ENCODE assay signal across 8 cellular contexts in the genomic region with DNA sequence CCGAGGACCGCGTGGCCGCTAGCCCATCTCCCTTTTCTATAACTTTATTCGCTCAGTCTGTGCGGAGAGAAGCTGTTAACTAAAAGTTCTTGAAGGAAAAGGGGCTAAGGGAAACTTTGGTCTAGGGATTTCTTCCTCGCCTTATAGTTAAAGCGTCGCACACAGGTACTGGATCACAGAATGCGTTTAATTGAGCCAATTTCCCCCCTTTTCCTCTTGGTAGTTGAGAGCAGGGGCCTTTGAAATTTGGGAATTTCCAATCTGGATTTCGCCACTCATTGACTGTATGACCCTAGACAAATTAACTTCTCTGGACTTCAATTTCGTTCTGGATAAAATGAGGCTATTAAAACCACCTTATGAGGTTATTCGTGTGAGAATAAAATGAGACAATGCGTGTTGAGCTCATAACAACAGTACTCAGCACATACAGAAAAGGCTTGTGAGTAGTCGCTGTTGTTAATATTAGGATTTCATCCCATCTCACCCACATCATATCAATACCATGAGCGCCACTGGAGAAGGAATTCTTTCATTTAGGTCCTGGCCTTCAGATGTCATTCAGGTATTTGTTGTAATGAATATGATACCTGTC. TPM values are rescaled to one million over a fixed set of nuclear protein-coding genes. Genes with fewer than 3 reads are reported as not detected.
DNase-seq lines count a peak whose midpoint lies in the region; ATAC-seq, FAIRE-seq and TF ChIP-seq lines count a peak whose summit lies in the region.

No MANE protein-coding gene starts in this region.

- H3K27me3 ChIP-seq in heart left ventricle (no peaks in the 10 kb centered on the region), GM12878 (replicated peaks in 1 of 2; ENCODE audit: control insufficient read depth in 2 of 2, insufficient read depth in 2 of 2, low read length in 1 of 2) (no peaks in the 10 kb centered on the region), lung (ENCODE audit: control insufficient read depth, insufficient read depth) (no peaks in the 10 kb centered on the region), upper lobe of right lung (no peaks in the 10 kb centered on the region)

- H3K4me1 ChIP-seq in heart left ventricle (peaks cover 0 to 19% (median 9%) of the 10 kb centered on the region in 12 donors), GM12878 (ENCODE audit: control insufficient read depth, insufficient read depth, low read length) (peaks cover 6% of the 10 kb centered on the region; the same call in 1 of the 2 replicates), lung (ENCODE audit: control insufficient read depth in 2 of 2, insufficient read depth in 2 of 2, low read length in 2 of 2) (peaks cover 2 to 4% of the 10 kb centered on the region in 2 donors), upper lobe of right lung (peaks cover 11% of the 10 kb centered on the region)

- peaks cover 39% of the 10 kb centered on the region for H3K79me2 ChIP-seq in GM12878 (ENCODE audit: control insufficient read depth, insufficient read depth, low read length)

- no peak for TF ChIP-seq CTCF in heart left ventricle (IDR thresholded peaks at IDR 0.05)
- TF ChIP-seq CTCF in GM12878 (IDR thresholded peaks at IDR 0.05 in 2 of 3, conservative IDR thresholded peaks at IDR 0.05 in 1 of 3; ENCODE audit: control insufficient read depth in 2 of 3, extremely low read depth in 1 of 3, insufficient read depth in 1 of 3, low read depth in 3 of 3, low read length in 3 of 3): no peak
- TF ChIP-seq CTCF in lung (IDR thresholded peaks at IDR 0.05; ENCODE audit: control extremely low read depth, extremely low read depth): no peak
- no peak for TF ChIP-seq CTCF in upper lobe of right lung (IDR thresholded peaks at IDR 0.05)

- WGBS in heart left ventricle, 4 donors: 56 to 67% (median 57%) methylated on average over 14 to 16 of the region's 16 CpGs
- WGBS in GM12878 (ENCODE audit: insufficient coverage, insufficient replicate concordance, low lambda C conversion rate, missing lambda C conversion rate): 64% methylated on average over 16 of the region's 16 CpGs
- 61% methylated on average over 16 of the region's 16 CpGs for WGBS in lung, 2 donors

- H3K4me3 ChIP-seq in heart left ventricle: peak overlapping the region; percentile 58 to 85 (median 78)
- peak overlapping the region; percentile 82 for H3K4me3 ChIP-seq in GM12878
- peak overlapping the region; percentile 41 for H3K4me3 ChIP-seq in lung
- H3K4me3 ChIP-seq in upper lobe of right lung: peak overlapping the region; percentile 65

- TF ChIP-seq POLR2A in heart left ventricle (IDR thresholded peaks at IDR 0.05) (no peak), GM12878 (IDR thresholded peaks at IDR 0.05; ENCODE audit: low read depth, low read length) (no peak)

- POLR2A ChIA-PET in GM12878 (lab: Charles Lee): interaction anchor here (1.0 to 3.8 kb wide), 6 partner anchors 13 to 345 kb away, joined by 3 to 19 read pairs (median 3); no protein-coding TSS in a partner anchor

- no peaks in the 10 kb centered on the region for H4K20me1 ChIP-seq in GM12878 (ENCODE audit: control insufficient read depth, insufficient read depth)

- SMC1A ChIA-PET in GM12878 (lab: Charles Lee; ENCODE audit: uncharacterized antibody, unreplicated experiment): interaction anchor here (0.9 to 1.5 kb wide), 5 partner anchors 9 to 76 kb away, joined by 3 to 6 read pairs (median 4); no protein-coding TSS in a partner anchor

- no peak for DNase-seq in heart left ventricle
- DNase-seq in left ventricle myocardium superior: no peak
- DNase-seq in GM12878 (ENCODE audit: low read depth, low spot score): no peak
- no peak for DNase-seq in lung (ENCODE audit: low spot score)
- no peak for DNase-seq in upper lobe of right lung
- DNase-seq in iPS-NIHi11 (ENCODE audit: low spot score): no peak
- no peak for DNase-seq in ACHN
- DNase-seq in NCI-H187 (lab: John Stamatoyannopoulos, UW): no peak

- in situ Hi-C loops in GM12878 (cut with MboI): no loop called here
- in situ Hi-C loops in ACHN (cut with HindIII; ENCODE audit: low pct_ligation_motif_present, low pct_unique_long_range_greater_than_20kb, low sequenced_read_pairs): no loop called here

- intact Hi-C loops in heart left ventricle (cut with DNase I) (no loop called here), left ventricle myocardium superior (cut with micrococcal nuclease) (no loop called here), GM12878 (cut with micrococcal nuclease; ENCODE audit: unreplicated experiment) (loop anchor here (10.0 kb wide), 1 partner anchor 284 kb away; the partner anchor contains the start of gene SP3), upper lobe of right lung (cut with DNase I) (no loop called here)

- peaks cover 0 to 15% (median 4%) of the 10 kb centered on the region in 9 donors for H3K36me3 ChIP-seq in heart left ventricle
- no peaks in the 10 kb centered on the region for H3K36me3 ChIP-seq in GM12878 (ENCODE audit: control insufficient read depth in 2 of 2, insufficient read depth in 2 of 2, low read length in 1 of 2)
- peaks cover 0 to 2% of the 10 kb centered on the region in 2 donors for H3K36me3 ChIP-seq in lung (ENCODE audit: control insufficient read depth in 2 of 2, insufficient read depth in 2 of 2, low read length in 2 of 2)
- peaks cover 10% of the 10 kb centered on the region for H3K36me3 ChIP-seq in upper lobe of right lung

- RAD21 ChIA-PET in GM12878 (lab: Charles Lee; ENCODE audit: unreplicated experiment): interaction anchor here (0.7 to 2.2 kb wide), 6 partner anchors 8 to 145 kb away, joined by 3 to 7 read pairs (median 4); no protein-coding TSS in a partner anchor

- H3K9me3 ChIP-seq in heart left ventricle: no peaks in the 10 kb centered on the region
- no peaks in the 10 kb centered on the region for H3K9me3 ChIP-seq in GM12878 (replicated peaks; ENCODE audit: control insufficient read depth, insufficient read depth, low read length)
- H3K9me3 ChIP-seq in lung (ENCODE audit: control insufficient read depth in 2 of 2, insufficient read depth in 1 of 2, low read length in 1 of 2): no peaks in the 10 kb centered on the region
- no peaks in the 10 kb centered on the region for H3K9me3 ChIP-seq in upper lobe of right lung

- no peak for TF ChIP-seq RAD21 in GM12878 (IDR thresholded peaks at IDR 0.05; ENCODE audit: insufficient read depth, low read depth, low read length)

- BruUV-seq in GM12878 (replicated peaks; lab: Mats Ljungman, UMichigan): TSS peak; percentile 100

- no peak for ATAC-seq in heart left ventricle
- no peak for ATAC-seq in left ventricle myocardium superior
- no peak for ATAC-seq in GM12878
- ATAC-seq in lung (ENCODE audit: insufficient read depth, low FRiP score): no peak
- no peak for ATAC-seq in upper lobe of right lung

- no peak for FAIRE-seq in GM12878 (lab: Jason Lieb, UNC)

- H3K4me2 ChIP-seq in GM12878 (ENCODE audit: control insufficient read depth, insufficient read depth): peak overlapping the region; percentile 97

- CTCF ChIA-PET in GM12878 (lab: Yijun Ruan, JAX): interaction anchor here (0.9 to 2.5 kb wide), 3 partner anchors 30 to 92 kb away, joined by 3 to 8 read pairs (median 8); no protein-coding TSS in a partner anchor

- H3K27ac ChIP-seq in heart left ventricle (peak overlapping the region; percentile 2 to 89 (median 79)), GM12878 (ENCODE audit: control insufficient read depth, insufficient read depth) (peak overlapping the region; percentile 72), lung (ENCODE audit: low read depth in 1 of 2, low read length in 1 of 2) (peak overlapping the region; percentile 84 to 90), upper lobe of right lung (peak overlapping the region; percentile 88)

- peak overlapping the region; percentile 84 for H2AFZ ChIP-seq in GM12878 (ENCODE audit: control insufficient read depth, low read depth, low read length)

- peak overlapping the region; percentile 76 for H3K9ac ChIP-seq in GM12878 (ENCODE audit: control insufficient read depth, insufficient read depth, low read length)

- TF ChIP-seq EP300 in GM12878 (IDR thresholded peaks at IDR 0.05; ENCODE audit: borderline replicate concordance in 1 of 2, control insufficient read depth in 1 of 2, low read depth in 2 of 2, low read length in 2 of 2): no peak

TF ChIP-seq in GM12878, 131 proteins besides CTCF, POLR2A, EP300 and RAD21 (continues in another document):
- TF ChIP-seq MTA2 (IDR thresholded peaks at IDR 0.05; ENCODE audit: low read depth) (no peak), CHD1 (IDR thresholded peaks at IDR 0.05; ENCODE audit: low read depth, low read length) (no peak)
- TF ChIP-seq, protein P1, sequence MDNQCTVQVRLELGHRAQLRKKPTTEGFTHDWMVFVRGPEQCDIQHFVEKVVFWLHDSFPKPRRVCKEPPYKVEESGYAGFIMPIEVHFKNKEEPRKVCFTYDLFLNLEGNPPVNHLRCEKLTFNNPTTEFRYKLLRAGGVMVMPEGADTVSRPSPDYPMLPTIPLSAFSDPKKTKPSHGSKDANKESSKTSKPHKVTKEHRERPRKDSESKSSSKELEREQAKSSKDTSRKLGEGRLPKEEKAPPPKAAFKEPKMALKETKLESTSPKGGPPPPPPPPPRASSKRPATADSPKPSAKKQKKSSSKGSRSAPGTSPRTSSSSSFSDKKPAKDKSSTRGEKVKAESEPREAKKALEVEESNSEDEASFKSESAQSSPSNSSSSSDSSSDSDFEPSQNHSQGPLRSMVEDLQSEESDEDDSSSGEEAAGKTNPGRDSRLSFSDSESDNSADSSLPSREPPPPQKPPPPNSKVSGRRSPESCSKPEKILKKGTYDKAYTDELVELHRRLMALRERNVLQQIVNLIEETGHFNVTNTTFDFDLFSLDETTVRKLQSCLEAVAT (IDR thresholded peaks at IDR 0.05): peak; percentile 85

RNA-seq across cellular contexts. Expression of gene OLA1, which starts 0.8 kb away (rescaled TPM):
- 10 to 100 TPM; 58.1 to 91.3 (median 72.5) TPM for total RNA-seq in heart left ventricle
- 10 to 100 TPM; 41.5 to 91.7 TPM for polyA plus RNA-seq in heart left ventricle
- 69.2 TPM for total RNA-seq in left ventricle myocardium superior
- total RNA-seq in GM12878 (2013; cell fraction: nucleolus; rRNA removed): 50.7 and 67.3 TPM in 2 replicates
- total RNA-seq in GM12878 (2014; rRNA removed): 107 and 132 TPM in 2 replicates
- total RNA-seq in GM12878 (2014; rRNA removed; fragmentation: Illumina TruSeq; extraction: Trizol): 147 and 154 TPM in 2 replicates
- 123 and 124 TPM in 2 replicates for total RNA-seq in GM12878 (2021)
- polyA plus RNA-seq in GM12878 (2011; ENCODE audit: low read depth): 104 TPM
- 139 and 259 TPM in 2 replicates for polyA plus RNA-seq in GM12878 (2011; rRNA removed)
- 38.0 and 47.8 TPM in 2 replicates for polyA plus RNA-seq in GM12878 (2011; cell fraction: cytosol; rRNA removed)
- 43.6 and 51.7 TPM in 2 replicates for polyA plus RNA-seq in GM12878 (2011; cell fraction: nucleus; rRNA removed)
- 114 and 147 TPM in 2 replicates for polyA plus RNA-seq in GM12878 (2012)
- polyA plus RNA-seq in GM12878 (2014; fragmentation: Illumina TruSeq; extraction: Trizol): 210 and 243 TPM in 2 replicates
- 100 to 1,000 TPM; 131 to 141 TPM for polyA plus RNA-seq in GM12878 (2014; fragmentation: Nextera tagmentation; extraction: Ambion mirVana)
- polyA plus RNA-seq in GM12878 (2014; rRNA removed): 144 and 146 TPM in 2 replicates
- polyA plus RNA-seq in GM12878 (2016; fragmentation: Nextera tagmentation; extraction: Ambion mirVana): 100 to 1,000 TPM; 218 to 238 TPM
- polyA minus RNA-seq in GM12878 (2011; rRNA and poly(A)+ RNA removed): 66.6 and 109 TPM in 2 replicates
- polyA minus RNA-seq in GM12878 (2011; cell fraction: cytosol; rRNA and poly(A)+ RNA removed): 28.3 and 33.8 TPM in 2 replicates
- 28.3 and 44.6 TPM in 2 replicates for polyA minus RNA-seq in GM12878 (2011; cell fraction: nucleus; rRNA and poly(A)+ RNA removed)
- 10 to 100 TPM; 49.8 to 71.4 TPM for total RNA-seq in lung
- 10 to 100 TPM; 50.0 to 56.9 TPM for polyA plus RNA-seq in lung
- total RNA-seq in upper lobe of right lung: 50.2 TPM
